In genomic region chr7:157552295-157552993, GRCh38 we compare ENCODE assay signal across 1 cellular context.
TF ChIP-seq lines count a peak whose summit lies in the region.

No MANE protein-coding gene starts in this region.

TF ChIP-seq in WTC11, 78 proteins besides CTCF, POLR2A, EP300 and RAD21 (continued from another document):
- no peak for TF ChIP-seq PRDM15 (CRISPR knock-in tag; IDR thresholded peaks at IDR 0.05)
- TF ChIP-seq, protein P1, sequence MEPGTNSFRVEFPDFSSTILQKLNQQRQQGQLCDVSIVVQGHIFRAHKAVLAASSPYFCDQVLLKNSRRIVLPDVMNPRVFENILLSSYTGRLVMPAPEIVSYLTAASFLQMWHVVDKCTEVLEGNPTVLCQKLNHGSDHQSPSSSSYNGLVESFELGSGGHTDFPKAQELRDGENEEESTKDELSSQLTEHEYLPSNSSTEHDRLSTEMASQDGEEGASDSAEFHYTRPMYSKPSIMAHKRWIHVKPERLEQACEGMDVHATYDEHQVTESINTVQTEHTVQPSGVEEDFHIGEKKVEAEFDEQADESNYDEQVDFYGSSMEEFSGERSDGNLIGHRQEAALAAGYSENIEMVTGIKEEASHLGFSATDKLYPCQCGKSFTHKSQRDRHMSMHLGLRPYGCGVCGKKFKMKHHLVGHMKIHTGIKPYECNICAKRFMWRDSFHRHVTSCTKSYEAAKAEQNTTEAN (CRISPR knock-in tag; IDR thresholded peaks at IDR 0.05), result no peak
- TF ChIP-seq EMX1 (CRISPR knock-in tag; IDR thresholded peaks at IDR 0.05), result no peak
- TF ChIP-seq, protein P2, sequence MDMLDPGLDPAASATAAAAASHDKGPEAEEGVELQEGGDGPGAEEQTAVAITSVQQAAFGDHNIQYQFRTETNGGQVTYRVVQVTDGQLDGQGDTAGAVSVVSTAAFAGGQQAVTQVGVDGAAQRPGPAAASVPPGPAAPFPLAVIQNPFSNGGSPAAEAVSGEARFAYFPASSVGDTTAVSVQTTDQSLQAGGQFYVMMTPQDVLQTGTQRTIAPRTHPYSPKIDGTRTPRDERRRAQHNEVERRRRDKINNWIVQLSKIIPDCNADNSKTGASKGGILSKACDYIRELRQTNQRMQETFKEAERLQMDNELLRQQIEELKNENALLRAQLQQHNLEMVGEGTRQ (CRISPR knock-in tag; IDR thresholded peaks at IDR 0.05), result no peak
- TF ChIP-seq ESRRA (CRISPR knock-in tag; IDR thresholded peaks at IDR 0.05; ENCODE audit: borderline replicate concordance), result no peak
- TF ChIP-seq, protein P3, sequence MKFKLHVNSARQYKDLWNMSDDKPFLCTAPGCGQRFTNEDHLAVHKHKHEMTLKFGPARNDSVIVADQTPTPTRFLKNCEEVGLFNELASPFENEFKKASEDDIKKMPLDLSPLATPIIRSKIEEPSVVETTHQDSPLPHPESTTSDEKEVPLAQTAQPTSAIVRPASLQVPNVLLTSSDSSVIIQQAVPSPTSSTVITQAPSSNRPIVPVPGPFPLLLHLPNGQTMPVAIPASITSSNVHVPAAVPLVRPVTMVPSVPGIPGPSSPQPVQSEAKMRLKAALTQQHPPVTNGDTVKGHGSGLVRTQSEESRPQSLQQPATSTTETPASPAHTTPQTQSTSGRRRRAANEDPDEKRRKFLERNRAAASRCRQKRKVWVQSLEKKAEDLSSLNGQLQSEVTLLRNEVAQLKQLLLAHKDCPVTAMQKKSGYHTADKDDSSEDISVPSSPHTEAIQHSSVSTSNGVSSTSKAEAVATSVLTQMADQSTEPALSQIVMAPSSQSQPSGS (CRISPR knock-in tag; IDR thresholded peaks at IDR 0.05; ENCODE audit: borderline replicate concordance, low read depth), result no peak
- TF ChIP-seq CREM (CRISPR knock-in tag; IDR thresholded peaks at IDR 0.05), result no peak
- no peak for TF ChIP-seq RELA (CRISPR knock-in tag; IDR thresholded peaks at IDR 0.05; ENCODE audit: borderline replicate concordance)
- no peak for TF ChIP-seq ZNF263 (CRISPR knock-in tag; IDR thresholded peaks at IDR 0.05; ENCODE audit: low read depth)
